ENCODE assay signal across 13 cellular contexts in the genomic region with DNA sequence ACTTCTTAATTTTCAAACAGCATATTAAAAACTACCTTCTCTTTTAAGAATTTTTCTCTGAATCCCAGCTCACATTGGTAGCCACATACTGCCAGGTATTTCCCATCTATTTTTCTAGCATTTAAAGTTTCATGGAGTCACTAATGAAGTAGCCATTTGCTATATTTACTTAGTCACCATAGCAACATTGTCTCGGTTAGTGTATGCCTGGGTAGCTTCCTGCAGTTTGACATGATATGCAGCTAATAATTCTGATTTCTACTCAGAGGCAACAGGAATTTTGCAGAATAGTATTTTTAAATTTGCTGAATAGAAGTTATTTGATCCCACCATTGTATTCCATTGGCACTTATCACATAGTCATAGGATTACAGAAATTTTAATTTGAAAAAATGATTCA. TPM values are rescaled to one million over a fixed set of nuclear protein-coding genes. Genes with fewer than 3 reads are reported as not detected.
A peak's percentile ranks its signal among the peaks of the same experiment; 100 is the strongest.
DNase-seq lines count a peak whose midpoint lies in the region; ATAC-seq and TF ChIP-seq lines count a peak whose summit lies in the region.
"Had no signal": no experiment of that assay in that cellular context is flagged by ENCODE, and none has a peak within 500 bp of the region (broad histone marks: within the 10 kb centered on the region; RNA-seq: fewer than 3 reads in every experiment).

No MANE protein-coding gene starts in this region.

- H3K27me3 ChIP-seq in fibroblast of lung (ENCODE audit: control insufficient read depth, insufficient read depth, low read length) (no peaks in the 10 kb centered on the region), rectal smooth muscle tissue (ENCODE audit: control insufficient read depth, insufficient read depth, low read length) (no peaks in the 10 kb centered on the region), Karpas-422 (ENCODE audit: low read length) (no peaks in the 10 kb centered on the region)
- H3K27me3 ChIP-seq: esophagus squamous epithelium, stomach had no signal

- H3K27ac ChIP-seq in fibroblast of lung (ENCODE audit: insufficient read depth, low read length) (peak overlapping the region; percentile 8), rectal smooth muscle tissue (ENCODE audit: low read depth, low read length) (peak overlapping the region; percentile 37), Karpas-422 (ENCODE audit: low read length) (no peak overlapping the region)
- H3K27ac ChIP-seq: A549, esophagus squamous epithelium, stomach had no signal

- H3K9ac ChIP-seq in fibroblast of lung (ENCODE audit: insufficient read depth, low read length) = no peak overlapping the region
- no peak overlapping the region for H3K9ac ChIP-seq in rectal smooth muscle tissue (ENCODE audit: low read length)
- no peak overlapping the region for H3K9ac ChIP-seq in Karpas-422 (ENCODE audit: low read length)

- peaks cover 2% of the 10 kb centered on the region for H3K4me1 ChIP-seq in fibroblast of lung (ENCODE audit: control insufficient read depth, extremely low read depth, insufficient read depth, low read length)
- H3K4me1 ChIP-seq in rectal smooth muscle tissue (ENCODE audit: control insufficient read depth, insufficient read depth, low read length) = peaks cover 5% of the 10 kb centered on the region
- no peaks in the 10 kb centered on the region for H3K4me1 ChIP-seq in Karpas-422 (ENCODE audit: low read length)
- H3K4me1 ChIP-seq: esophagus squamous epithelium had no signal

- H3K79me2 ChIP-seq in fibroblast of lung (ENCODE audit: control insufficient read depth, insufficient read depth, low read length) (no peaks in the 10 kb centered on the region), Karpas-422 (ENCODE audit: low read length) (peaks cover 57% of the 10 kb centered on the region)

- H3K9me3 ChIP-seq in fibroblast of lung (ENCODE audit: control insufficient read depth, insufficient read depth, low read depth, low read length) (no peaks in the 10 kb centered on the region), Karpas-422 (ENCODE audit: low read length) (no peaks in the 10 kb centered on the region)
- H3K9me3 ChIP-seq: A549, esophagus squamous epithelium, stomach had no signal

- H3K4me2 ChIP-seq in fibroblast of lung (ENCODE audit: extremely low read depth, insufficient read depth, low read length) (no peak overlapping the region), Karpas-422 (ENCODE audit: low read depth, low read length, poor library complexity, severe bottlenecking) (no peak overlapping the region)
- H3K4me2 ChIP-seq: A549 had no signal

- TF ChIP-seq CTCF in fibroblast of lung (conservative IDR thresholded peaks at IDR 0.05 in 1 of 2, IDR thresholded peaks at IDR 0.05 in 1 of 2; ENCODE audit: low read depth in 1 of 2, low read length in 2 of 2) = no peak

- peak; percentile 16 for DNase-seq in NCI-H1092 treated with DMSO at 0.1 percent for 48 hours (lab: John Stamatoyannopoulos, UW)
- no peak for DNase-seq in NCI-H1092 (lab: John Stamatoyannopoulos, UW)
- peak; percentile 39 for DNase-seq in NCI-H748 treated with DMSO at 0.1 percent for 48 hours (lab: John Stamatoyannopoulos, UW)
- DNase-seq in fibroblast of lung (ENCODE audit: low read depth in 2 of 2) = peak; percentile 54 to 64
- DNase-seq in Karpas-422 = no peak
- no peak for DNase-seq in hypothalamus (lab: John Stamatoyannopoulos, UW)
- DNase-seq: esophagus squamous epithelium; posterior cingulate gyrus; stimulated activated CD4-positive, alpha-beta T cell treated with anti-CD3 and anti-CD28 coated beads, Interleukin-4, amount 100 ng/mL, for 24 hours; stomach had no signal

- H3K36me3 ChIP-seq in fibroblast of lung (ENCODE audit: control insufficient read depth, insufficient read depth, low read length) (no peaks in the 10 kb centered on the region), rectal smooth muscle tissue (ENCODE audit: control insufficient read depth, insufficient read depth, low read length) (no peaks in the 10 kb centered on the region), Karpas-422 (ENCODE audit: insufficient read depth, low read length) (no peaks in the 10 kb centered on the region)
- H3K36me3 ChIP-seq: esophagus squamous epithelium, stomach had no signal

- no peak overlapping the region for H3K4me3 ChIP-seq in fibroblast of lung (replicated peaks in 1 of 4; ENCODE audit: control extremely low read depth in 1 of 4, insufficient read depth in 1 of 4, low read depth in 3 of 4, low read length in 4 of 4)
- no peak overlapping the region for H3K4me3 ChIP-seq in rectal smooth muscle tissue (ENCODE audit: low read length)
- H3K4me3 ChIP-seq in Karpas-422 (ENCODE audit: low read length) = no peak overlapping the region
- H3K4me3 ChIP-seq: A549, esophagus squamous epithelium, stomach had no signal

- no peak for ATAC-seq in HG03196 (IDR thresholded peaks at IDR 0.05; ENCODE audit: unreplicated experiment)
- ATAC-seq: A549 had no signal

- H4K20me1 ChIP-seq in fibroblast of lung (ENCODE audit: control insufficient read depth, extremely low read depth, insufficient read depth, low read length) (no peaks in the 10 kb centered on the region), Karpas-422 (ENCODE audit: insufficient read depth, low read depth, low read length) (no peaks in the 10 kb centered on the region)

- H3K9me2 ChIP-seq in Karpas-422 (replicated peaks; ENCODE audit: insufficient read depth, low read length) = no peaks in the 10 kb centered on the region

- H2AFZ ChIP-seq in fibroblast of lung (ENCODE audit: low read length) (no peak overlapping the region), Karpas-422 (ENCODE audit: low read length) (no peak overlapping the region)

RNA-seq across cellular contexts. Expression of gene KCTD4, which starts 30.9 kb away (rescaled TPM):
- under 0.01 TPM in 1 of 2 replicates, not detected in the other for total RNA-seq in fibroblast of lung
- polyA plus RNA-seq in fibroblast of lung = 0.07 and 0.54 TPM in 2 replicates
- 0.06 and 0.40 TPM in 2 replicates for polyA plus RNA-seq in fibroblast of lung (2012)
- not detected in 2 replicates for polyA minus RNA-seq in fibroblast of lung (ENCODE audit: low replicate concordance)
- total RNA-seq in Karpas-422 (2014; rRNA removed; shearing (Covaris generic); ENCODE audit: low replicate concordance) = not detected in 2 replicates
- total RNA-seq: esophagus squamous epithelium, stomach had no signal
- polyA plus RNA-seq: A549 had no signal

Comparison
In these comparisons a context has a peak if more than half of its experiments do, and no peak if none do; other contexts are left out.
1. DNase-seq: peak in NCI-H1092 treated with DMSO at 0.1 percent for 48 hours (single experiment), NCI-H748 treated with DMSO at 0.1 percent for 48 hours (single experiment) and fibroblast of lung (2 of 2); none in NCI-H1092 (single experiment), Karpas-422 (single experiment) and hypothalamus (0 of 51).